In the genomic region with DNA sequence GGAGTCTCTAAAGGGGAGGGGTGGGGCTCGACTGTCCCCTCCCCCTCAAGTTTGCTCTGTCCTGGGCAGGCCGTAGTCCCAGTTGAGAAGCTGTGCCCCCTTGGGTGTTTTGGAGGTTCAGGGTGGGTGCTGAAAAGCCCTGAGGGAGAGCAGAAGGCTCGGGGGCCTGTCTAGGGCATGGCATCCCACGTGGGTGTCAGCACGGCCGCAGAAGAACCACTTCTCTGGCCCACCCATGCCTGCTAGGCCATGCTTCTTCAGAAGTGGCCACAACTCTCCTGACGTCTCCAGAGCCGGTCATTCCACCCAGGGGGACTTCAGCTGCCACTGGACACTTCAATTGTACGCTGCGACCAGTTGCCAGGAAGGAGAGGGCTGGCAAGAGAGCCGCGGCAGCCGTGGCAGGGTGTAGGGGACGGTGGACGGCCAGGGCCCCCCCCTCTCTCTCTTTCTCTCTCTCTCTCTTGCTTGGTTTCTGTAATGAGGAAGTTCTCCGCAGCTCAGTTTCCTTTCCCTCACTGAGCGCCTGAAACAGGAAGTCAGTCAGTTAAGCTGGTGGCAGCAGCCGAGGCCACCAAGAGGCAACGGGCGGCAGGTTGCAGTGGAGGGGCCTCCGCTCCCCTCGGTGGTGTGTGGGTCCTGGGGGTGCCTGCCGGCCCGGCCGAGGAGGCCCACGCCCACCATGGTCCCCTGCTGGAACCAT, we compare ENCODE assay signal across 1 cellular context.
TF ChIP-seq lines count a peak whose summit lies in the region.

A gene (plus strand): TSS at position 546 of the 703 bp plus-strand sequence. CDS start 137 bp downstream, at position 683.

TF ChIP-seq in HepG2, 621 proteins besides CTCF, POLR2A, EP300 and RAD21 (continued from another document and continues in another):
- TF ChIP-seq, protein P1, sequence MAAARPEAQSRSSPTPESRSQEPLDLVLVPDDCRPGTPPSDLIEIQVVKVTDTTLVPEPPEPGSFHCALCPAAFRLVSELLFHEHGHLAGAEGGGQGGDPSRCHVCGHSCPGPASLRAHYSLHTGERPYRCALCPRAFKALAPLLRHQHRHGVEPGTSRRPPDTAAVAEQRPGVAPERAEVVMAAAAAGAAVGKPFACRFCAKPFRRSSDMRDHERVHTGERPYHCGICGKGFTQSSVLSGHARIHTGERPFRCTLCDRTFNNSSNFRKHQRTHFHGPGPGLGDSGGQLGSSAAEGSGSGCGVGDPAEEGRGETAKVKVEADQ (CRISPR knock-in tag; IDR thresholded peaks at IDR 0.05; ENCODE audit: borderline replicate concordance), result no peak; the same call in 1 of the 2 replicates
- TF ChIP-seq, protein P2, sequence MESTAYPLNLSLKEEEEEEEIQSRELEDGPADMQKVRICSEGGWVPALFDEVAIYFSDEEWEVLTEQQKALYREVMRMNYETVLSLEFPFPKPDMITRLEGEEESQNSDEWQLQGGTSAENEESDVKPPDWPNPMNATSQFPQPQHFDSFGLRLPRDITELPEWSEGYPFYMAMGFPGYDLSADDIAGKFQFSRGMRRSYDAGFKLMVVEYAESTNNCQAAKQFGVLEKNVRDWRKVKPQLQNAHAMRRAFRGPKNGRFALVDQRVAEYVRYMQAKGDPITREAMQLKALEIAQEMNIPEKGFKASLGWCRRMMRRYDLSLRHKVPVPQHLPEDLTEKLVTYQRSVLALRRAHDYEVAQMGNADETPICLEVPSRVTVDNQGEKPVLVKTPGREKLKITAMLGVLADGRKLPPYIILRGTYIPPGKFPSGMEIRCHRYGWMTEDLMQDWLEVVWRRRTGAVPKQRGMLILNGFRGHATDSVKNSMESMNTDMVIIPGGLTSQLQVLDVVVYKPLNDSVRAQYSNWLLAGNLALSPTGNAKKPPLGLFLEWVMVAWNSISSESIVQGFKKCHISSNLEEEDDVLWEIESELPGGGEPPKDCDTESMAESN (CRISPR knock-in tag; conservative IDR thresholded peaks at IDR 0.05), result no peak; the same call in 1 of the 2 replicates
- TF ChIP-seq, protein P3, sequence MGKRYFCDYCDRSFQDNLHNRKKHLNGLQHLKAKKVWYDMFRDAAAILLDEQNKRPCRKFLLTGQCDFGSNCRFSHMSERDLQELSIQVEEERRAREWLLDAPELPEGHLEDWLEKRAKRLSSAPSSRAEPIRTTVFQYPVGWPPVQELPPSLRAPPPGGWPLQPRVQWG (CRISPR knock-in tag; IDR thresholded peaks at IDR 0.05; ENCODE audit: borderline replicate concordance, low read depth), result no peak
- TF ChIP-seq, protein P4, sequence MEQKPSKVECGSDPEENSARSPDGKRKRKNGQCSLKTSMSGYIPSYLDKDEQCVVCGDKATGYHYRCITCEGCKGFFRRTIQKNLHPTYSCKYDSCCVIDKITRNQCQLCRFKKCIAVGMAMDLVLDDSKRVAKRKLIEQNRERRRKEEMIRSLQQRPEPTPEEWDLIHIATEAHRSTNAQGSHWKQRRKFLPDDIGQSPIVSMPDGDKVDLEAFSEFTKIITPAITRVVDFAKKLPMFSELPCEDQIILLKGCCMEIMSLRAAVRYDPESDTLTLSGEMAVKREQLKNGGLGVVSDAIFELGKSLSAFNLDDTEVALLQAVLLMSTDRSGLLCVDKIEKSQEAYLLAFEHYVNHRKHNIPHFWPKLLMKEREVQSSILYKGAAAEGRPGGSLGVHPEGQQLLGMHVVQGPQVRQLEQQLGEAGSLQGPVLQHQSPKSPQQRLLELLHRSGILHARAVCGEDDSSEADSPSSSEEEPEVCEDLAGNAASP (CRISPR knock-in tag; IDR thresholded peaks at IDR 0.05; ENCODE audit: borderline replicate concordance), result 0 out of 2 replicates have a peak, but pooled peaks have one; percentile 24
- TF ChIP-seq ZNF101 (CRISPR knock-in tag; IDR thresholded peaks at IDR 0.05; ENCODE audit: borderline replicate concordance, low read depth), result no peak
- no peak for TF ChIP-seq SKI (IDR thresholded peaks at IDR 0.05; ENCODE audit: partially characterized antibody)
- no peak for TF ChIP-seq FOSL1 (CRISPR knock-in tag; IDR thresholded peaks at IDR 0.05; ENCODE audit: borderline replicate concordance)
- peak; percentile 12; the same call in 1 of the 2 replicates for TF ChIP-seq ZNF350 (CRISPR knock-in tag; IDR thresholded peaks at IDR 0.05; ENCODE audit: borderline replicate concordance, low read depth)
- no peak for TF ChIP-seq TEAD2 (CRISPR knock-in tag; IDR thresholded peaks at IDR 0.05)
- no peak for TF ChIP-seq NR3C1 (CRISPR knock-in tag; IDR thresholded peaks at IDR 0.05)
- TF ChIP-seq KLF15 (CRISPR knock-in tag; IDR thresholded peaks at IDR 0.05; ENCODE audit: borderline replicate concordance), result no peak
- TF ChIP-seq, protein P5, sequence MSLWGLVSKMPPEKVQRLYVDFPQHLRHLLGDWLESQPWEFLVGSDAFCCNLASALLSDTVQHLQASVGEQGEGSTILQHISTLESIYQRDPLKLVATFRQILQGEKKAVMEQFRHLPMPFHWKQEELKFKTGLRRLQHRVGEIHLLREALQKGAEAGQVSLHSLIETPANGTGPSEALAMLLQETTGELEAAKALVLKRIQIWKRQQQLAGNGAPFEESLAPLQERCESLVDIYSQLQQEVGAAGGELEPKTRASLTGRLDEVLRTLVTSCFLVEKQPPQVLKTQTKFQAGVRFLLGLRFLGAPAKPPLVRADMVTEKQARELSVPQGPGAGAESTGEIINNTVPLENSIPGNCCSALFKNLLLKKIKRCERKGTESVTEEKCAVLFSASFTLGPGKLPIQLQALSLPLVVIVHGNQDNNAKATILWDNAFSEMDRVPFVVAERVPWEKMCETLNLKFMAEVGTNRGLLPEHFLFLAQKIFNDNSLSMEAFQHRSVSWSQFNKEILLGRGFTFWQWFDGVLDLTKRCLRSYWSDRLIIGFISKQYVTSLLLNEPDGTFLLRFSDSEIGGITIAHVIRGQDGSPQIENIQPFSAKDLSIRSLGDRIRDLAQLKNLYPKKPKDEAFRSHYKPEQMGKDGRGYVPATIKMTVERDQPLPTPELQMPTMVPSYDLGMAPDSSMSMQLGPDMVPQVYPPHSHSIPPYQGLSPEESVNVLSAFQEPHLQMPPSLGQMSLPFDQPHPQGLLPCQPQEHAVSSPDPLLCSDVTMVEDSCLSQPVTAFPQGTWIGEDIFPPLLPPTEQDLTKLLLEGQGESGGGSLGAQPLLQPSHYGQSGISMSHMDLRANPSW (CRISPR knock-in tag; IDR thresholded peaks at IDR 0.05; ENCODE audit: borderline replicate concordance), result no peak
- TF ChIP-seq, protein P6, sequence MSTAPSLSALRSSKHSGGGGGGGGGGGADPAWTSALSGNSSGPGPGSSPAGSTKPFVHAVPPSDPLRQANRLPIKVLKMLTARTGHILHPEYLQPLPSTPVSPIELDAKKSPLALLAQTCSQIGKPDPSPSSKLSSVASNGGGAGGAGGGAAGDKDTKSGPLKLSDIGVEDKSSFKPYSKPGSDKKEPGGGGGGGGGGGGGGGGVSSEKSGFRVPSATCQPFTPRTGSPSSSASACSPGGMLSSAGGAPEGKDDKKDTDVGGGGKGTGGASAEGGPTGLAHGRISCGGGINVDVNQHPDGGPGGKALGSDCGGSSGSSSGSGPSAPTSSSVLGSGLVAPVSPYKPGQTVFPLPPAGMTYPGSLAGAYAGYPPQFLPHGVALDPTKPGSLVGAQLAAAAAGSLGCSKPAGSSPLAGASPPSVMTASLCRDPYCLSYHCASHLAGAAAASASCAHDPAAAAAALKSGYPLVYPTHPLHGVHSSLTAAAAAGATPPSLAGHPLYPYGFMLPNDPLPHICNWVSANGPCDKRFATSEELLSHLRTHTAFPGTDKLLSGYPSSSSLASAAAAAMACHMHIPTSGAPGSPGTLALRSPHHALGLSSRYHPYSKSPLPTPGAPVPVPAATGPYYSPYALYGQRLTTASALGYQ (CRISPR knock-in tag; IDR thresholded peaks at IDR 0.05), result no peak; the same call in 1 of the 2 replicates
- TF ChIP-seq, protein P7, sequence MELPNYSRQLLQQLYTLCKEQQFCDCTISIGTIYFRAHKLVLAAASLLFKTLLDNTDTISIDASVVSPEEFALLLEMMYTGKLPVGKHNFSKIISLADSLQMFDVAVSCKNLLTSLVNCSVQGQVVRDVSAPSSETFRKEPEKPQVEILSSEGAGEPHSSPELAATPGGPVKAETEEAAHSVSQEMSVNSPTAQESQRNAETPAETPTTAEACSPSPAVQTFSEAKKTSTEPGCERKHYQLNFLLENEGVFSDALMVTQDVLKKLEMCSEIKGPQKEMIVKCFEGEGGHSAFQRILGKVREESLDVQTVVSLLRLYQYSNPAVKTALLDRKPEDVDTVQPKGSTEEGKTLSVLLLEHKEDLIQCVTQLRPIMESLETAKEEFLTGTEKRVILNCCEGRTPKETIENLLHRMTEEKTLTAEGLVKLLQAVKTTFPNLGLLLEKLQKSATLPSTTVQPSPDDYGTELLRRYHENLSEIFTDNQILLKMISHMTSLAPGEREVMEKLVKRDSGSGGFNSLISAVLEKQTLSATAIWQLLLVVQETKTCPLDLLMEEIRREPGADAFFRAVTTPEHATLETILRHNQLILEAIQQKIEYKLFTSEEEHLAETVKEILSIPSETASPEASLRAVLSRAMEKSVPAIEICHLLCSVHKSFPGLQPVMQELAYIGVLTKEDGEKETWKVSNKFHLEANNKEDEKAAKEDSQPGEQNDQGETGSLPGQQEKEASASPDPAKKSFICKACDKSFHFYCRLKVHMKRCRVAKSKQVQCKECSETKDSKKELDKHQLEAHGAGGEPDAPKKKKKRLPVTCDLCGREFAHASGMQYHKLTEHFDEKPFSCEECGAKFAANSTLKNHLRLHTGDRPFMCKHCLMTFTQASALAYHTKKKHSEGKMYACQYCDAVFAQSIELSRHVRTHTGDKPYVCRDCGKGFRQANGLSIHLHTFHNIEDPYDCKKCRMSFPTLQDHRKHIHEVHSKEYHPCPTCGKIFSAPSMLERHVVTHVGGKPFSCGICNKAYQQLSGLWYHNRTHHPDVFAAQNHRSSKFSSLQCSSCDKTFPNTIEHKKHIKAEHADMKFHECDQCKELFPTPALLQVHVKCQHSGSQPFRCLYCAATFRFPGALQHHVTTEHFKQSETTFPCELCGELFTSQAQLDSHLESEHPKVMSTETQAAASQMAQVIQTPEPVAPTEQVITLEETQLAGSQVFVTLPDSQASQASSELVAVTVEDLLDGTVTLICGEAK (IDR thresholded peaks at IDR 0.05), result no peak
- TF ChIP-seq, protein P7 (CRISPR knock-in tag; IDR thresholded peaks at IDR 0.05), result no peak; the same call in 1 of the 2 replicates
- 0 out of 2 replicates have a peak, but pooled peaks have one; percentile 49 for TF ChIP-seq CHCHD3 (CRISPR knock-in tag; IDR thresholded peaks at IDR 0.05)
- TF ChIP-seq, protein P8, sequence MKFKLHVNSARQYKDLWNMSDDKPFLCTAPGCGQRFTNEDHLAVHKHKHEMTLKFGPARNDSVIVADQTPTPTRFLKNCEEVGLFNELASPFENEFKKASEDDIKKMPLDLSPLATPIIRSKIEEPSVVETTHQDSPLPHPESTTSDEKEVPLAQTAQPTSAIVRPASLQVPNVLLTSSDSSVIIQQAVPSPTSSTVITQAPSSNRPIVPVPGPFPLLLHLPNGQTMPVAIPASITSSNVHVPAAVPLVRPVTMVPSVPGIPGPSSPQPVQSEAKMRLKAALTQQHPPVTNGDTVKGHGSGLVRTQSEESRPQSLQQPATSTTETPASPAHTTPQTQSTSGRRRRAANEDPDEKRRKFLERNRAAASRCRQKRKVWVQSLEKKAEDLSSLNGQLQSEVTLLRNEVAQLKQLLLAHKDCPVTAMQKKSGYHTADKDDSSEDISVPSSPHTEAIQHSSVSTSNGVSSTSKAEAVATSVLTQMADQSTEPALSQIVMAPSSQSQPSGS (CRISPR knock-in tag; IDR thresholded peaks at IDR 0.05), result 0 out of 2 replicates have a peak, but pooled peaks have one; percentile 25
- TF ChIP-seq ZNF326 (CRISPR knock-in tag; IDR thresholded peaks at IDR 0.05; ENCODE audit: borderline replicate concordance), result no peak
- TF ChIP-seq, protein P9, sequence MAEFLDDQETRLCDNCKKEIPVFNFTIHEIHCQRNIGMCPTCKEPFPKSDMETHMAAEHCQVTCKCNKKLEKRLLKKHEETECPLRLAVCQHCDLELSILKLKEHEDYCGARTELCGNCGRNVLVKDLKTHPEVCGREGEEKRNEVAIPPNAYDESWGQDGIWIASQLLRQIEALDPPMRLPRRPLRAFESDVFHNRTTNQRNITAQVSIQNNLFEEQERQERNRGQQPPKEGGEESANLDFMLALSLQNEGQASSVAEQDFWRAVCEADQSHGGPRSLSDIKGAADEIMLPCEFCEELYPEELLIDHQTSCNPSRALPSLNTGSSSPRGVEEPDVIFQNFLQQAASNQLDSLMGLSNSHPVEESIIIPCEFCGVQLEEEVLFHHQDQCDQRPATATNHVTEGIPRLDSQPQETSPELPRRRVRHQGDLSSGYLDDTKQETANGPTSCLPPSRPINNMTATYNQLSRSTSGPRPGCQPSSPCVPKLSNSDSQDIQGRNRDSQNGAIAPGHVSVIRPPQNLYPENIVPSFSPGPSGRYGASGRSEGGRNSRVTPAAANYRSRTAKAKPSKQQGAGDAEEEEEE (CRISPR knock-in tag; IDR thresholded peaks at IDR 0.05; ENCODE audit: borderline replicate concordance), result no peak; the same call in 1 of the 2 replicates
- TF ChIP-seq ZKSCAN8 (CRISPR knock-in tag; IDR thresholded peaks at IDR 0.05; ENCODE audit: borderline replicate concordance), result peak; percentile 52; the same call in 1 of the 2 replicates
- TF ChIP-seq, protein P10, sequence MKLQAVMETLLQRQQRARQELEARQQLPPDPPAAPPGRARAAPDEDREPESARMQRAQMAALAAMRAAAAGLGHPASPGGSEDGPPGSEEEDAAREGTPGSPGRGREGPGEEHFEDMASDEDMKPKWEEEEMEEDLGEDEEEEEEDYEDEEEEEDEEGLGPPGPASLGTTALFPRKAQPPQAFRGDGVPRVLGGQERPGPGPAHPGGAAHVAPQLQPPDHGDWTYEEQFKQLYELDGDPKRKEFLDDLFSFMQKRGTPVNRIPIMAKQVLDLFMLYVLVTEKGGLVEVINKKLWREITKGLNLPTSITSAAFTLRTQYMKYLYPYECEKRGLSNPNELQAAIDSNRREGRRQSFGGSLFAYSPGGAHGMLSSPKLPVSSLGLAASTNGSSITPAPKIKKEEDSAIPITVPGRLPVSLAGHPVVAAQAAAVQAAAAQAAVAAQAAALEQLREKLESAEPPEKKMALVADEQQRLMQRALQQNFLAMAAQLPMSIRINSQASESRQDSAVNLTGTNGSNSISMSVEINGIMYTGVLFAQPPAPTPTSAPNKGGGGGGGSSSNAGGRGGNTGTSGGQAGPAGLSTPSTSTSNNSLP (IDR thresholded peaks at IDR 0.05; ENCODE audit: low read depth, low read length), result no peak
- TF ChIP-seq ONECUT2 (CRISPR knock-in tag; IDR thresholded peaks at IDR 0.05), result no peak
